Comparison of ENCODE assay signal across 20 cellular contexts in genomic region chr5:74145904-74146303, GRCh38.
"Had no signal": no experiment of that assay in that cellular context is flagged by ENCODE, and none has a peak within 500 bp of the region (broad histone marks: within the 10 kb centered on the region; RNA-seq: fewer than 3 reads in every experiment).

No MANE protein-coding gene starts in this region.

- H3K4me3 ChIP-seq: hepatocyte, left ventricle myocardium inferior, pancreas, prostate gland, sigmoid colon, spleen, suprapubic skin, thoracic aorta, tibial artery, uterus had no signal

- H3K36me3 ChIP-seq: left ventricle myocardium inferior, pancreas, prostate gland, sigmoid colon, spleen, suprapubic skin, thoracic aorta, tibial artery, uterus had no signal

- H3K9me3 ChIP-seq: left ventricle myocardium inferior, pancreas, prostate gland, sigmoid colon, spleen, suprapubic skin, thoracic aorta, tibial artery, uterus had no signal

- FAIRE-seq: pancreas, small intestine had no signal

- H3K4me2 ChIP-seq: hepatocyte had no signal

- DNase-seq: islet precursor cell; left ventricle myocardium inferior; naive B cell; natural killer cell; nucleus accumbens; pancreas; retina; right cardiac atrium; sigmoid colon; small intestine; spleen; stimulated activated CD4-positive, alpha-beta T cell treated with anti-CD3 and anti-CD28 coated beads, Interleukin-4, amount 100 ng/mL, for 24 hours; stimulated activated naive CD4-positive, alpha-beta T cell; tibial artery had no signal

- H3K4me1 ChIP-seq: prostate gland, spleen, uterus had no signal

- H3K27ac ChIP-seq: hepatocyte, left ventricle myocardium inferior, pancreas, prostate gland, sigmoid colon, spleen, suprapubic skin, thoracic aorta, tibial artery had no signal

- H3K79me2 ChIP-seq: hepatocyte had no signal

- H3K27me3 ChIP-seq: hepatocyte, pancreas, sigmoid colon, spleen, suprapubic skin, tibial artery, uterus had no signal

- ATAC-seq: natural killer cell; pancreas; right cardiac atrium; stimulated activated effector memory CD8-positive, alpha-beta T cell treated with anti-CD3 and anti-CD28 coated beads, Interleukin-12 subunit alpha, Interleukin-12 subunit beta, amount 100 ng/mL, for 72 hours had no signal

- H2AFZ ChIP-seq: hepatocyte had no signal
